ENCODE assay signal across 9 cellular contexts in genomic region chr22:33927752-33928151, GRCh38.
"Had no signal": no experiment of that assay in that cellular context is flagged by ENCODE, and none has a peak within 500 bp of the region (broad histone marks: within the 10 kb centered on the region; RNA-seq: fewer than 3 reads in every experiment).

No MANE protein-coding gene starts in this region.

- H3K36me3 ChIP-seq: HAP-1 had no signal

- H3K9me3 ChIP-seq: HAP-1 had no signal

- ATAC-seq: HCT116 had no signal

- H3K9ac ChIP-seq: GM23248, KMS-11 had no signal

- H3K4me2 ChIP-seq: KMS-11 had no signal

- H3K27ac ChIP-seq: GM23248, KMS-11 had no signal

- H3K4me3 ChIP-seq: GM23248, HAP-1 had no signal

- H2AFZ ChIP-seq: GM23248 had no signal

- DNase-seq: GM23248, GOT3, H7, HFFc6, Karpas-422, KBM-7 had no signal
